Comparison of ENCODE assay signal across 23 cellular contexts in the genomic region with DNA sequence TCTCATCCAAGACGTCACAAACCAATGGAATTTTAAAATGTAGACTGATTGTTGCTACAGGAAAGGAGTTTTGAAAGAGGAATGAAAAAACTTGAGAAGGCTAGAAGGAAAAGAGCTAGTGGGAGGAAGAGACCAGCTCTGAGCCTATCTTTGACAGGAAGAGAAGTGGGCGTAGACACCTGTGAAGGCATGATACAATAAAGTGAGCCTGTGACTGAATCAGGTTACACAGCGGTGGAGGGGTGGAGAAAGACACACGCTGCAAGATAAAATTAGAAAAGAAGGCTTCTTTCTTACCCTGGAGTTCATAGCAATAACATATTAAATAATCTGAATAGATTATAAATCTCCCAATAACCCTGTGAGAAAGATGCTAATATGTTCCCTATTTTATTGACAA.
"Had no signal": no experiment of that assay in that cellular context is flagged by ENCODE, and none has a peak within 500 bp of the region (broad histone marks: within the 10 kb centered on the region; RNA-seq: fewer than 3 reads in every experiment).

No MANE protein-coding gene starts in this region.

- DNase-seq: activated CD4-positive, alpha-beta T cell treated with anti-CD3 and anti-CD28 coated beads for 4 hours; activated CD8-positive, alpha-beta memory T cell treated with anti-CD3 and anti-CD28 coated beads, Interleukin-2, amount 50 U/mL, for 4 hours; activated CD8-positive, alpha-beta T cell treated with anti-CD3 and anti-CD28 coated beads for 36 hours; activated T-cell treated with anti-CD3 and anti-CD28 coated beads, Interleukin-2, amount 50 U/mL, for 72 hours; aorta; body of pancreas; MG63; NCI-H1105 treated with DMSO at 0.1 percent for 48 hours; NCI-H1436 treated with DMSO at 0.1 percent for 48 hours; NCI-H187 treated with DMSO at 0.1 percent for 48 hours; NCI-H2081 treated with DMSO at 0.1 percent for 48 hours; NCI-H345; NCI-H510A; NCI-H526 treated with DMSO at 0.1 percent for 48 hours; NCI-H82; SIG-M5; T-cell; T-helper 2 cell; WERI-Rb-1 had no signal

- H3K36me3 ChIP-seq: MG63, WERI-Rb-1 had no signal

- H3K4me1 ChIP-seq: body of pancreas had no signal

- H3K9ac ChIP-seq: KMS-11 had no signal

- H3K4me1 Mint-ChIP-seq: activated naive CD4-positive, alpha-beta T cell treated with anti-CD3 and anti-CD28 coated beads, Interleukin-2, amount 50 U/mL, for 24 hours; T-cell had no signal

- H3K27ac ChIP-seq: body of pancreas, KMS-11, WERI-Rb-1 had no signal

- H3K4me3 ChIP-seq: body of pancreas, MG63 had no signal

- H3K4me2 ChIP-seq: KMS-11 had no signal

- H3K9me3 ChIP-seq: body of pancreas had no signal

- ATAC-seq: activated CD4-positive, CD25-positive, alpha-beta regulatory T cell treated with anti-CD3 and anti-CD28 coated beads, Interleukin-2, amount 50 U/mL, for 24 hours; activated CD8-positive, alpha-beta T cell treated with anti-CD3 and anti-CD28 coated beads for 36 hours; activated T-cell treated with anti-CD3 and anti-CD28 coated beads, Interleukin-2, amount 50 U/mL, for 72 hours; body of pancreas; T-cell had no signal

- H3K27me3 ChIP-seq: body of pancreas, MG63 had no signal

- H3K27ac Mint-ChIP-seq: activated CD8-positive, alpha-beta T cell treated with anti-CD3 and anti-CD28 coated beads for 36 hours; activated naive CD4-positive, alpha-beta T cell treated with anti-CD3 and anti-CD28 coated beads, Interleukin-2, amount 50 U/mL, for 24 hours; activated T-cell treated with anti-CD3 and anti-CD28 coated beads, Interleukin-2, amount 50 U/mL, for 72 hours; activated T-helper 2 cell treated with anti-CD3 and anti-CD28 coated beads, Interferon-gamma antibody, Interleukin-2, Interleukin-4, amounts not matched to agents 10 μg/mL and 5 μg/mL and 100 μg/mL, durations not matched to agents 14 hours and 24 hours and 36 hours; T-cell had no signal

- H3K27me3 Mint-ChIP-seq: activated CD8-positive, alpha-beta T cell treated with anti-CD3 and anti-CD28 coated beads for 36 hours; T-cell had no signal

- H3K4me3 Mint-ChIP-seq: activated CD8-positive, alpha-beta T cell treated with anti-CD3 and anti-CD28 coated beads for 36 hours; activated naive CD4-positive, alpha-beta T cell treated with anti-CD3 and anti-CD28 coated beads, Interleukin-2, amount 50 U/mL, for 24 hours; activated T-cell treated with anti-CD3 and anti-CD28 coated beads, Interleukin-2, amount 50 U/mL, for 72 hours; T-cell had no signal
